ENCODE assay signal across 8 cellular contexts in genomic region chr3:49500408-49501257, GRCh38. TPM values are rescaled to one million over a fixed set of nuclear protein-coding genes. Genes with fewer than 3 reads are reported as not detected.
A peak's percentile ranks its signal among the peaks of the same experiment; 100 is the strongest.
DNase-seq lines count a peak whose midpoint lies in the region; ATAC-seq and TF ChIP-seq lines count a peak whose summit lies in the region.

No MANE protein-coding gene starts in this region.

- DNase-seq in COLO829 (ENCODE audit: low spot score) (peak; percentile 93), Peyer's patch (peak in 2 of 3 donors; percentile 56 to 84), non-pigmented ciliary epithelial cell (ENCODE audit: low read depth) (peak; percentile 96), GM19240 (ENCODE audit: insufficient read length, low spot score) (no peak)
- no peak for DNase-seq in activated effector memory CD4-positive, alpha-beta T cell treated with Interleukin-2 at 50 U/mL for 16 hours

- peak in 1 of 6 experiments; percentile 3 for TF ChIP-seq CTCF in Peyer's patch (IDR thresholded peaks at IDR 0.05)

- 24 to 28% methylated on average over 7 of the region's 7 CpGs for WGBS in esophagus, 2 donors

- H3K9me3 ChIP-seq in Peyer's patch (no peaks in the 10 kb centered on the region), esophagus (ENCODE audit: control insufficient read depth in 2 of 2, insufficient read depth in 1 of 2, low read depth in 1 of 2, low read length in 1 of 2) (no peaks in the 10 kb centered on the region)

- H3K4me3 ChIP-seq in Peyer's patch (peak overlapping the region in 2 of 4 donors; percentile 4 to 19), esophagus (ENCODE audit: low read depth in 1 of 2, low read length in 2 of 2) (no peak overlapping the region)

- H3K4me1 ChIP-seq in Peyer's patch (peaks cover 0 to 27% (median 3%) of the 10 kb centered on the region in 4 donors), esophagus (ENCODE audit: control insufficient read depth in 2 of 2, insufficient read depth in 2 of 2, low read length in 1 of 2) (peaks cover 0 to 3% of the 10 kb centered on the region in 2 donors)

- H3K36me3 ChIP-seq in Peyer's patch (no peaks in the 10 kb centered on the region), esophagus (ENCODE audit: control insufficient read depth in 2 of 2, insufficient read depth in 2 of 2, low read length in 1 of 2) (no peaks in the 10 kb centered on the region)

- TF ChIP-seq POLR2A in Peyer's patch (IDR thresholded peaks at IDR 0.05) = peak in 1 of 2 donors; percentile 52

- H3K27ac ChIP-seq in Peyer's patch (peak overlapping the region in 3 of 4 donors; percentile 71 to 87 (median 74)), esophagus (ENCODE audit: low read depth in 2 of 2, low read length in 1 of 2) (peak overlapping the region; percentile 60 to 90)

- no peak for ATAC-seq in GM21723 (IDR thresholded peaks at IDR 0.05; ENCODE audit: unreplicated experiment)
- ATAC-seq in HG03457 (IDR thresholded peaks at IDR 0.05; ENCODE audit: unreplicated experiment) = no peak

- H3K27me3 ChIP-seq in Peyer's patch = no peaks in the 10 kb centered on the region
- H3K27me3 ChIP-seq in esophagus (ENCODE audit: control insufficient read depth in 1 of 2, insufficient read depth in 2 of 2, low read length in 2 of 2) = no peaks in the 10 kb centered on the region

RNA-seq across cellular contexts. Expression of gene DAG1, which starts 30.6 kb away (rescaled TPM):
- 10 to 100 TPM; 11.6 to 79.2 (median 62.6) TPM for total RNA-seq in Peyer's patch
- 10 to 100 TPM in 1 of 2 donors, 1 to 10 TPM in 1; 8.6 to 18.8 TPM for polyA plus RNA-seq in esophagus

RNA-seq across cellular contexts. Expression of gene BSN, which starts 53.6 kb away (rescaled TPM):
- total RNA-seq in Peyer's patch = 1 to 10 TPM in 1 of 4 donors, under 1 TPM in 3; 0.18 to 3.3 (median 0.85) TPM
- polyA plus RNA-seq in esophagus = under 1 TPM; 0.01 to 0.08 TPM

Comparison
In these comparisons a context has a peak if more than half of its experiments do, and no peak if none do; other contexts are left out.
1. DNase-seq: peak in COLO829 (single experiment), Peyer's patch (2 of 3) and non-pigmented ciliary epithelial cell (single experiment); none in GM19240 (single experiment) and activated effector memory CD4-positive, alpha-beta T cell treated with Interleukin-2 at 50 U/mL for 16 hours (single experiment).